15 cellular contexts compared by ENCODE assay signal in genomic region chr10:63518690-63519288, GRCh38. TPM values are rescaled to one million over a fixed set of nuclear protein-coding genes. Genes with fewer than 3 reads are reported as not detected.
DNase-seq lines count a peak whose midpoint lies in the region; ATAC-seq, FAIRE-seq and TF ChIP-seq lines count a peak whose summit lies in the region.
"Had no signal": no experiment of that assay in that cellular context is flagged by ENCODE, and none has a peak within 500 bp of the region (broad histone marks: within the 10 kb centered on the region; RNA-seq: fewer than 3 reads in every experiment).

No MANE protein-coding gene starts in this region.

- H3K4me3 ChIP-seq in HepG2 (replicated peaks in 1 of 3; ENCODE audit: insufficient read depth in 1 of 3, low read depth in 2 of 3, low read length in 3 of 3) (no peak overlapping the region), right lobe of liver (no peak overlapping the region)
- H3K4me3 ChIP-seq: gastrocnemius medialis, uterus had no signal

- TF ChIP-seq POLR2A in HepG2 (IDR thresholded peaks at IDR 0.05; ENCODE audit: insufficient read depth in 1 of 2, low read depth in 2 of 2, low read length in 2 of 2) (no peak), right lobe of liver (IDR thresholded peaks at IDR 0.05) (no peak)

- H3K4me2 ChIP-seq in HepG2 (ENCODE audit: low read depth, low read length): peak overlapping the region; percentile 87

- WGBS in HepG2 (ENCODE audit: low lambda C conversion rate): 97% methylated on average over 6 of the region's 6 CpGs
- 90% methylated on average over 5 of the region's 6 CpGs for WGBS in right lobe of liver (ENCODE audit: insufficient coverage, low coverage, low lambda C conversion rate, missing lambda C conversion rate)

- TF ChIP-seq RAD21 in HepG2 (CRISPR knock-in tag; IDR thresholded peaks at IDR 0.05): no peak

- peaks cover 8% of the 10 kb centered on the region; the same call in 1 of the 2 replicates for H4K20me1 ChIP-seq in HepG2 (ENCODE audit: insufficient read depth, low read length)

- H3K9me3 ChIP-seq in HepG2 (ENCODE audit: low read length): no peaks in the 10 kb centered on the region
- no peaks in the 10 kb centered on the region for H3K9me3 ChIP-seq in right lobe of liver
- H3K9me3 ChIP-seq: gastrocnemius medialis, uterus had no signal

- H3K36me3 Mint-ChIP-seq in effector memory CD8-positive, alpha-beta T cell (ENCODE audit: insufficient read depth): peaks cover 27% of the 10 kb centered on the region
- H3K36me3 Mint-ChIP-seq in stimulated activated effector memory CD8-positive, alpha-beta T cell treated with anti-CD3 and anti-CD28 coated beads, Interleukin-12 subunit alpha, Interleukin-12 subunit beta, amount 100 ng/mL, for 72 hours: no peaks in the 10 kb centered on the region

- no peak overlapping the region for H3K27ac ChIP-seq in HepG2 (ENCODE audit: extremely low read length, insufficient read depth, low read length)
- no peak overlapping the region for H3K27ac ChIP-seq in right lobe of liver
- H3K27ac ChIP-seq: C4-2B, uterus had no signal

- H3K36me3 ChIP-seq in HepG2 (replicated peaks in 1 of 2; ENCODE audit: control insufficient read depth in 1 of 2, insufficient read depth in 2 of 2, low read length in 2 of 2) (no peaks in the 10 kb centered on the region; a peak in 1 of 5 replicates), right lobe of liver (no peaks in the 10 kb centered on the region)
- H3K36me3 ChIP-seq: gastrocnemius medialis, uterus had no signal

- no TSS peak for BruUV-seq in HepG2 (replicated peaks; lab: Mats Ljungman, UMichigan)

- H3K79me2 ChIP-seq in HepG2 (ENCODE audit: insufficient read depth, low read length): peaks cover 91% of the 10 kb centered on the region

- DNase-seq in HepG2 (ENCODE audit: low spot score): no peak
- DNase-seq in right lobe of liver: no peak
- peak; percentile 71 for DNase-seq in MV-4-11 (lab: John Stamatoyannopoulos, UW)
- no peak for DNase-seq in effector memory CD8-positive, alpha-beta T cell
- DNase-seq in stimulated activated effector memory CD8-positive, alpha-beta T cell treated with anti-CD3 and anti-CD28 coated beads, Interleukin-12 subunit alpha, Interleukin-12 subunit beta, amount 100 ng/mL, for 72 hours (ENCODE audit: low spot score in 2 of 2): no peak
- no peak for DNase-seq in NAMALWA (ENCODE audit: low spot score)
- no peak for DNase-seq in central memory CD4-positive, alpha-beta T cell
- DNase-seq: activated CD4-positive, alpha-beta T cell treated with anti-CD3 and anti-CD28 coated beads, Interleukin-2, amount 50 U/mL, for 1 hour; gastrocnemius medialis; KBM-7; NCI-H510A; stimulated activated CD4-positive, alpha-beta T cell treated with anti-CD3 and anti-CD28 coated beads, Interleukin-2, amount 100 ng/mL, for 48 hours; uterus had no signal

- CTCF ChIA-PET in HepG2 (lab: Yijun Ruan, JAX; ENCODE audit: low intra/inter-chr PET ratio, low total read pairs): no interaction called here

- TF ChIP-seq EP300 in HepG2 (IDR thresholded peaks at IDR 0.05; ENCODE audit: low read depth in 2 of 2, low read length in 2 of 2): no peak
- TF ChIP-seq EP300 in HepG2 (CRISPR knock-in tag; IDR thresholded peaks at IDR 0.05; ENCODE audit: borderline replicate concordance): no peak

- no peak for FAIRE-seq in HepG2 (lab: Jason Lieb, UNC)

- H2AFZ ChIP-seq in HepG2 (ENCODE audit: low read length): no peak overlapping the region

- TF ChIP-seq CTCF in HepG2 (CRISPR knock-in tag; IDR thresholded peaks at IDR 0.05) (no peak), right lobe of liver (IDR thresholded peaks at IDR 0.05) (no peak)

- in situ Hi-C loops in HepG2 (cut with HindIII; ENCODE audit: extremely low pct_ligation_motif_present, low pct_unique_long_range_greater_than_20kb): no loop called here

- H3K27ac Mint-ChIP-seq in effector memory CD8-positive, alpha-beta T cell: peak overlapping the region in 1 of 2 donors; percentile 10
- no peak overlapping the region for H3K27ac Mint-ChIP-seq in stimulated activated effector memory CD8-positive, alpha-beta T cell treated with anti-CD3 and anti-CD28 coated beads, Interleukin-12 subunit alpha, Interleukin-12 subunit beta, amount 100 ng/mL, for 72 hours

- peaks cover 80% of the 10 kb centered on the region for H3K4me1 ChIP-seq in HepG2 (ENCODE audit: insufficient read depth, low read length)
- peaks cover 0 to 16% (median 2%) of the 10 kb centered on the region in 4 donors for H3K4me1 ChIP-seq in right lobe of liver

- intact Hi-C loops in HepG2 (cut with micrococcal nuclease; ENCODE audit: unreplicated experiment): loop anchor here (5.0 kb wide), 1 partner anchor 41 kb away; no protein-coding TSS in a partner anchor
- intact Hi-C loops in right lobe of liver (cut with DNase I): no loop called here

- ATAC-seq in HepG2 (no peak), right lobe of liver (no peak), HG03565 (IDR thresholded peaks at IDR 0.05; ENCODE audit: unreplicated experiment) (no peak)
- no peak for ATAC-seq in effector memory CD8-positive, alpha-beta T cell (replicated peaks)
- ATAC-seq in stimulated activated effector memory CD8-positive, alpha-beta T cell treated with anti-CD3 and anti-CD28 coated beads, Interleukin-12 subunit alpha, Interleukin-12 subunit beta, amount 100 ng/mL, for 72 hours: no peak
- ATAC-seq: gastrocnemius medialis had no signal

- no peak overlapping the region for H3K9ac ChIP-seq in HepG2 (ENCODE audit: insufficient read depth, low read depth, low read length)

- H3K27me3 ChIP-seq in HepG2 (ENCODE audit: control insufficient read depth in 1 of 2, insufficient read depth in 2 of 2, low read length in 2 of 2) (no peaks in the 10 kb centered on the region), right lobe of liver (no peaks in the 10 kb centered on the region)
- H3K27me3 ChIP-seq: gastrocnemius medialis, uterus had no signal

- H3K9me3 Mint-ChIP-seq in effector memory CD8-positive, alpha-beta T cell: no peaks in the 10 kb centered on the region
- no peaks in the 10 kb centered on the region for H3K9me3 Mint-ChIP-seq in stimulated activated effector memory CD8-positive, alpha-beta T cell treated with anti-CD3 and anti-CD28 coated beads, Interleukin-12 subunit alpha, Interleukin-12 subunit beta, amount 100 ng/mL, for 72 hours

- peaks cover 46 to 61% of the 10 kb centered on the region in 2 donors for H3K4me1 Mint-ChIP-seq in effector memory CD8-positive, alpha-beta T cell (ENCODE audit: low read depth in 2 of 2)
- H3K4me1 Mint-ChIP-seq in stimulated activated effector memory CD8-positive, alpha-beta T cell treated with anti-CD3 and anti-CD28 coated beads, Interleukin-12 subunit alpha, Interleukin-12 subunit beta, amount 100 ng/mL, for 72 hours: peaks cover 43% of the 10 kb centered on the region

- H3K4me3 Mint-ChIP-seq in effector memory CD8-positive, alpha-beta T cell: peak overlapping the region; percentile 4 to 82
- peak overlapping the region; percentile 81 for H3K4me3 Mint-ChIP-seq in stimulated activated effector memory CD8-positive, alpha-beta T cell treated with anti-CD3 and anti-CD28 coated beads, Interleukin-12 subunit alpha, Interleukin-12 subunit beta, amount 100 ng/mL, for 72 hours

- H3K27me3 Mint-ChIP-seq in effector memory CD8-positive, alpha-beta T cell: no peaks in the 10 kb centered on the region

- POLR2A ChIA-PET in HepG2 (lab: Yijun Ruan, JAX): no interaction called here

RNA-seq across cellular contexts. Expression of gene REEP3, which starts 2.4 kb away (rescaled TPM):
- 29.1 and 31.4 TPM in 2 replicates for total RNA-seq in HepG2 (2016; rRNA removed; fragmentation: Illumina TruSeq; extraction: Trizol)
- 23.6 and 27.7 TPM in 2 replicates for total RNA-seq in HepG2 (2016; cell fraction: cytosol; rRNA removed; fragmentation: Illumina TruSeq; extraction: Trizol; ENCODE audit: low read depth)
- 27.1 and 27.9 TPM in 2 replicates for total RNA-seq in HepG2 (2016; cell fraction: insoluble cytoplasmic fraction; rRNA removed; fragmentation: Illumina TruSeq; extraction: Trizol)
- total RNA-seq in HepG2 (2016; cell fraction: membrane; rRNA removed; fragmentation: Illumina TruSeq; extraction: Trizol): 34.9 and 39.7 TPM in 2 replicates
- 13.9 and 19.8 TPM in 2 replicates for total RNA-seq in HepG2 (2016; cell fraction: nucleus; rRNA removed; fragmentation: Illumina TruSeq; extraction: Trizol)
- 5.3 and 7.1 TPM in 2 replicates for polyA plus RNA-seq in HepG2 (2011; rRNA removed)
- polyA plus RNA-seq in HepG2 (2011; cell fraction: cytosol; rRNA removed): 5.4 and 8.4 TPM in 2 replicates
- polyA plus RNA-seq in HepG2 (2011; cell fraction: nucleus; rRNA removed): 2.7 and 4.4 TPM in 2 replicates
- 8.7 and 10.0 TPM in 2 replicates for polyA plus RNA-seq in HepG2 (2012)
- 45.4 and 52.0 TPM in 2 replicates for polyA plus RNA-seq in HepG2 (2016; cell fraction: cytosol; fragmentation: Illumina TruSeq; extraction: Trizol; ENCODE audit: low read depth)
- polyA plus RNA-seq in HepG2 (2016; cell fraction: insoluble cytoplasmic fraction; fragmentation: Illumina TruSeq; extraction: Trizol; ENCODE audit: low read depth): 20.1 and 20.9 TPM in 2 replicates
- 31.9 and 38.5 TPM in 2 replicates for polyA plus RNA-seq in HepG2 (2016; cell fraction: membrane; fragmentation: Illumina TruSeq; extraction: Trizol; ENCODE audit: low read depth)
- 25.8 and 29.3 TPM in 2 replicates for polyA plus RNA-seq in HepG2 (2016; cell fraction: nucleus; fragmentation: Illumina TruSeq; extraction: Trizol; ENCODE audit: insufficient read depth, low read depth)
- 2.4 and 4.6 TPM in 2 replicates for polyA minus RNA-seq in HepG2 (2011; rRNA and poly(A)+ RNA removed; ENCODE audit: low replicate concordance)
- 9.3 and 9.6 TPM in 2 replicates for polyA minus RNA-seq in HepG2 (2011; cell fraction: cytosol; rRNA and poly(A)+ RNA removed)
- 6.3 and 7.8 TPM in 2 replicates for polyA minus RNA-seq in HepG2 (2011; cell fraction: nucleus; rRNA and poly(A)+ RNA removed)
- total RNA-seq in right lobe of liver: 10 to 100 TPM; 21.1 to 38.8 (median 28.0) TPM

RNA-seq across cellular contexts. Expression of gene JMJD1C, which starts 53.0 kb away (rescaled TPM):
- 42.7 and 51.4 TPM in 2 replicates for total RNA-seq in HepG2 (2016; rRNA removed; fragmentation: Illumina TruSeq; extraction: Trizol)
- total RNA-seq in HepG2 (2016; cell fraction: cytosol; rRNA removed; fragmentation: Illumina TruSeq; extraction: Trizol; ENCODE audit: low read depth): 10.6 and 12.0 TPM in 2 replicates
- 38.0 and 48.1 TPM in 2 replicates for total RNA-seq in HepG2 (2016; cell fraction: insoluble cytoplasmic fraction; rRNA removed; fragmentation: Illumina TruSeq; extraction: Trizol)
- total RNA-seq in HepG2 (2016; cell fraction: membrane; rRNA removed; fragmentation: Illumina TruSeq; extraction: Trizol): 16.5 and 17.1 TPM in 2 replicates
- total RNA-seq in HepG2 (2016; cell fraction: nucleus; rRNA removed; fragmentation: Illumina TruSeq; extraction: Trizol): 121 and 123 TPM in 2 replicates
- polyA plus RNA-seq in HepG2 (2011; rRNA removed): 34.9 and 42.3 TPM in 2 replicates
- polyA plus RNA-seq in HepG2 (2011; cell fraction: cytosol; rRNA removed): 15.7 and 25.3 TPM in 2 replicates
- polyA plus RNA-seq in HepG2 (2011; cell fraction: nucleus; rRNA removed): 46.2 and 51.3 TPM in 2 replicates
- polyA plus RNA-seq in HepG2 (2012): 44.1 and 47.8 TPM in 2 replicates
- polyA plus RNA-seq in HepG2 (2016; cell fraction: cytosol; fragmentation: Illumina TruSeq; extraction: Trizol; ENCODE audit: low read depth): 0.93 and 1.1 TPM in 2 replicates
- polyA plus RNA-seq in HepG2 (2016; cell fraction: insoluble cytoplasmic fraction; fragmentation: Illumina TruSeq; extraction: Trizol; ENCODE audit: low read depth): 22.2 and 27.2 TPM in 2 replicates
- 2.7 and 3.3 TPM in 2 replicates for polyA plus RNA-seq in HepG2 (2016; cell fraction: membrane; fragmentation: Illumina TruSeq; extraction: Trizol; ENCODE audit: low read depth)
- polyA plus RNA-seq in HepG2 (2016; cell fraction: nucleus; fragmentation: Illumina TruSeq; extraction: Trizol; ENCODE audit: insufficient read depth, low read depth): 68.6 and 81.1 TPM in 2 replicates
- 45.1 and 116 TPM in 2 replicates for polyA minus RNA-seq in HepG2 (2011; rRNA and poly(A)+ RNA removed; ENCODE audit: low replicate concordance)
- polyA minus RNA-seq in HepG2 (2011; cell fraction: cytosol; rRNA and poly(A)+ RNA removed): 51.2 and 58.4 TPM in 2 replicates
- polyA minus RNA-seq in HepG2 (2011; cell fraction: nucleus; rRNA and poly(A)+ RNA removed): 378 and 386 TPM in 2 replicates
- total RNA-seq in right lobe of liver: 10 to 100 TPM; 29.6 to 53.3 (median 38.2) TPM
